4 cellular contexts compared by ENCODE assay signal in genomic region chr5:167861931-167862426, GRCh38.
TF ChIP-seq lines count a peak whose summit lies in the region.

No MANE protein-coding gene starts in this region.

TF ChIP-seq in HepG2, 621 proteins besides CTCF, POLR2A, EP300 and RAD21:
- TF ChIP-seq GTF2F1 (IDR thresholded peaks at IDR 0.05; ENCODE audit: low read length) = no peak
- TF ChIP-seq BRD4 (CRISPR knock-in tag; IDR thresholded peaks at IDR 0.05) = no peak
- no peak for TF ChIP-seq MED13 (CRISPR knock-in tag; IDR thresholded peaks at IDR 0.05)
- TF ChIP-seq YY1 (IDR thresholded peaks at IDR 0.05; ENCODE audit: insufficient read depth, insufficient replicate concordance, low read depth, low read length) = no peak
- TF ChIP-seq REXO4 (CRISPR knock-in tag; IDR thresholded peaks at IDR 0.05; ENCODE audit: borderline replicate concordance) = no peak
- TF ChIP-seq TEF (CRISPR knock-in tag; IDR thresholded peaks at IDR 0.05) = no peak
- TF ChIP-seq ZNF839 (CRISPR knock-in tag; IDR thresholded peaks at IDR 0.05; ENCODE audit: borderline replicate concordance) = no peak
- peak; percentile 65 to 81 for TF ChIP-seq MAFK (conservative IDR thresholded peaks at IDR 0.05 in 1 of 2, IDR thresholded peaks at IDR 0.05 in 1 of 2; ENCODE audit: low read length in 2 of 2)
- TF ChIP-seq MAFF (IDR thresholded peaks at IDR 0.05; ENCODE audit: low read depth, low read length) = peak; percentile 57
- TF ChIP-seq ZNF572 (CRISPR knock-in tag; IDR thresholded peaks at IDR 0.05) = no peak
- TF ChIP-seq SIX4 (CRISPR knock-in tag; IDR thresholded peaks at IDR 0.05) = no peak
- no peak for TF ChIP-seq ZNF747 (CRISPR knock-in tag; IDR thresholded peaks at IDR 0.05; ENCODE audit: borderline replicate concordance)

TF ChIP-seq in A549, 52 proteins besides CTCF, POLR2A, EP300 and RAD21:
- TF ChIP-seq ZNF302 (CRISPR knock-in tag; IDR thresholded peaks at IDR 0.05) = no peak
- peak; percentile 78 for TF ChIP-seq MAFK (IDR thresholded peaks at IDR 0.05; ENCODE audit: partially characterized antibody)

TF ChIP-seq in IMR-90, 13 proteins besides CTCF, POLR2A, EP300 and RAD21:
- TF ChIP-seq RCOR1 (IDR thresholded peaks at IDR 0.05; ENCODE audit: insufficient replicate concordance, low read length) = no peak
- no peak for TF ChIP-seq CHD1 (IDR thresholded peaks at IDR 0.05; ENCODE audit: low read depth, low read length)
- TF ChIP-seq MAFK (IDR thresholded peaks at IDR 0.05; ENCODE audit: low read depth, low read length) = peak; percentile 61
- no peak for TF ChIP-seq USF2 (IDR thresholded peaks at IDR 0.05; ENCODE audit: low read depth, low read length)
- TF ChIP-seq SMC3 (IDR thresholded peaks at IDR 0.05; ENCODE audit: low read depth, low read length) = no peak
- TF ChIP-seq MXI1 (IDR thresholded peaks at IDR 0.05; ENCODE audit: borderline replicate concordance, low read depth, low read length) = no peak
- no peak for TF ChIP-seq ELK1 (IDR thresholded peaks at IDR 0.05; ENCODE audit: borderline replicate concordance, low read depth, low read length)

TF ChIP-seq in K562, 482 proteins besides CTCF, POLR2A, EP300 and RAD21:
- TF ChIP-seq C11orf30 (IDR thresholded peaks at IDR 0.05; ENCODE audit: low read depth) (no peak), THAP7 (CRISPR knock-in tag; IDR thresholded peaks at IDR 0.05) (no peak), NCOA4 (IDR thresholded peaks at IDR 0.05; ENCODE audit: partially characterized antibody) (no peak), DACH1 (IDR thresholded peaks at IDR 0.05; ENCODE audit: partially characterized antibody) (no peak), ZNF316 (IDR thresholded peaks at IDR 0.05) (peak; percentile 25; the same call in 1 of the 2 replicates), E2F8 (IDR thresholded peaks at IDR 0.05; ENCODE audit: low read depth, partially characterized antibody) (no peak), MXI1 (IDR thresholded peaks at IDR 0.05; ENCODE audit: low read depth, low read length) (no peak)
